Comparison of ENCODE assay signal across 1 cellular context in the genomic region with DNA sequence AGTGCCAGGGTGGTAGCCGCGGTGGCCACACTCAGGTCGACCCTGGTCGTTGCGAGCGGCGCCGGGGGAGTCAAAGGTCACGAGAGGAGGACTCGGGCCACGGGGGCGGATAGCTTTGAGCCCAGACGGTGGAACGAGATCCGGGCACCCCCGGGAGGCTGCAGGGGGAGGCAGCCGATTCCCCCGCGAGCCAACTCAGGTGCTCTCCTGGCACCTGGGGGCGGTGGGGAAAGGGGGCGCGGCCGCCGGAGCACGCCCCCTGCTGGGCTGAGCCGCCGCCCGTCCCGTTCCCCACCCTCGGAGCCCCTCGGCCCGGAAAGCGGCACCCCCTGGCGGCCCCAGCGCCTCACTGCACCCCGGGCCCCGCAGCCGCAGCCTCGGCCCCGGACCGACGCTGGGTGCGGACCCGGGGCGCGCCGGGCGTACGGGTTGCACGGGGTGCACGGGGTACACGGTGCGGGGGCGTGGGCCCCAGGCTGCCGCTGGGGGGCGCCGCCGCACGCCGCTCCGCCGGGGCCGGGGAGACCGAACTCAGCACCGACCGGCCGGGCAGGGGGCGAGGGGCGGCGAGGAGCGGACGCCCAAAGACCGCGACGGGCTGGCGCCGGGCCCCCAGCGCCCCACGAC.
A peak's percentile ranks its signal among the peaks of the same experiment; 100 is the strongest.
TF ChIP-seq lines count a peak whose summit lies in the region.

No MANE protein-coding gene starts in this region.

TF ChIP-seq in HepG2, 621 proteins besides CTCF, POLR2A, EP300 and RAD21 (continued from another document and continues in another):
- TF ChIP-seq, protein P1, sequence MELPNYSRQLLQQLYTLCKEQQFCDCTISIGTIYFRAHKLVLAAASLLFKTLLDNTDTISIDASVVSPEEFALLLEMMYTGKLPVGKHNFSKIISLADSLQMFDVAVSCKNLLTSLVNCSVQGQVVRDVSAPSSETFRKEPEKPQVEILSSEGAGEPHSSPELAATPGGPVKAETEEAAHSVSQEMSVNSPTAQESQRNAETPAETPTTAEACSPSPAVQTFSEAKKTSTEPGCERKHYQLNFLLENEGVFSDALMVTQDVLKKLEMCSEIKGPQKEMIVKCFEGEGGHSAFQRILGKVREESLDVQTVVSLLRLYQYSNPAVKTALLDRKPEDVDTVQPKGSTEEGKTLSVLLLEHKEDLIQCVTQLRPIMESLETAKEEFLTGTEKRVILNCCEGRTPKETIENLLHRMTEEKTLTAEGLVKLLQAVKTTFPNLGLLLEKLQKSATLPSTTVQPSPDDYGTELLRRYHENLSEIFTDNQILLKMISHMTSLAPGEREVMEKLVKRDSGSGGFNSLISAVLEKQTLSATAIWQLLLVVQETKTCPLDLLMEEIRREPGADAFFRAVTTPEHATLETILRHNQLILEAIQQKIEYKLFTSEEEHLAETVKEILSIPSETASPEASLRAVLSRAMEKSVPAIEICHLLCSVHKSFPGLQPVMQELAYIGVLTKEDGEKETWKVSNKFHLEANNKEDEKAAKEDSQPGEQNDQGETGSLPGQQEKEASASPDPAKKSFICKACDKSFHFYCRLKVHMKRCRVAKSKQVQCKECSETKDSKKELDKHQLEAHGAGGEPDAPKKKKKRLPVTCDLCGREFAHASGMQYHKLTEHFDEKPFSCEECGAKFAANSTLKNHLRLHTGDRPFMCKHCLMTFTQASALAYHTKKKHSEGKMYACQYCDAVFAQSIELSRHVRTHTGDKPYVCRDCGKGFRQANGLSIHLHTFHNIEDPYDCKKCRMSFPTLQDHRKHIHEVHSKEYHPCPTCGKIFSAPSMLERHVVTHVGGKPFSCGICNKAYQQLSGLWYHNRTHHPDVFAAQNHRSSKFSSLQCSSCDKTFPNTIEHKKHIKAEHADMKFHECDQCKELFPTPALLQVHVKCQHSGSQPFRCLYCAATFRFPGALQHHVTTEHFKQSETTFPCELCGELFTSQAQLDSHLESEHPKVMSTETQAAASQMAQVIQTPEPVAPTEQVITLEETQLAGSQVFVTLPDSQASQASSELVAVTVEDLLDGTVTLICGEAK (IDR thresholded peaks at IDR 0.05): no peak
- TF ChIP-seq, protein P1 (CRISPR knock-in tag; IDR thresholded peaks at IDR 0.05): no peak
- TF ChIP-seq MED8 (CRISPR knock-in tag; IDR thresholded peaks at IDR 0.05; ENCODE audit: insufficient replicate concordance): no peak
- no peak for TF ChIP-seq NR2F2 (IDR thresholded peaks at IDR 0.05; ENCODE audit: borderline replicate concordance, low read depth)
- TF ChIP-seq, protein P2, sequence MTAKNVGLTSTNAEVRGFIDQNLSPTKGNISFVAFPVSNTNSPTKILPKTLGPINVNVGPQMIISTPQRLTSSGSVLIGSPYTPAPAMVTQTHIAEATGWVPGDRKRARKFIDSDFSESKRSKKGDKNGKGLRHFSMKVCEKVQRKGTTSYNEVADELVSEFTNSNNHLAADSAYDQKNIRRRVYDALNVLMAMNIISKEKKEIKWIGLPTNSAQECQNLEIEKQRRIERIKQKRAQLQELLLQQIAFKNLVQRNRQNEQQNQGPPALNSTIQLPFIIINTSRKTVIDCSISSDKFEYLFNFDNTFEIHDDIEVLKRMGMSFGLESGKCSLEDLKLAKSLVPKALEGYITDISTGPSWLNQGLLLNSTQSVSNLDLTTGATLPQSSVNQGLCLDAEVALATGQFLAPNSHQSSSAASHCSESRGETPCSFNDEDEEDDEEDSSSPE (CRISPR knock-in tag; IDR thresholded peaks at IDR 0.05): no peak
- no peak for TF ChIP-seq KDM4B (CRISPR knock-in tag; IDR thresholded peaks at IDR 0.05)
- TF ChIP-seq TCF7 (IDR thresholded peaks at IDR 0.05; ENCODE audit: low read depth): no peak
- TF ChIP-seq, protein P3, sequence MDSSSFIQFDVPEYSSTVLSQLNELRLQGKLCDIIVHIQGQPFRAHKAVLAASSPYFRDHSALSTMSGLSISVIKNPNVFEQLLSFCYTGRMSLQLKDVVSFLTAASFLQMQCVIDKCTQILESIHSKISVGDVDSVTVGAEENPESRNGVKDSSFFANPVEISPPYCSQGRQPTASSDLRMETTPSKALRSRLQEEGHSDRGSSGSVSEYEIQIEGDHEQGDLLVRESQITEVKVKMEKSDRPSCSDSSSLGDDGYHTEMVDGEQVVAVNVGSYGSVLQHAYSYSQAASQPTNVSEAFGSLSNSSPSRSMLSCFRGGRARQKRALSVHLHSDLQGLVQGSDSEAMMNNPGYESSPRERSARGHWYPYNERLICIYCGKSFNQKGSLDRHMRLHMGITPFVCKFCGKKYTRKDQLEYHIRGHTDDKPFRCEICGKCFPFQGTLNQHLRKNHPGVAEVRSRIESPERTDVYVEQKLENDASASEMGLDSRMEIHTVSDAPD (CRISPR knock-in tag; IDR thresholded peaks at IDR 0.05): no peak
- TF ChIP-seq, protein P4, sequence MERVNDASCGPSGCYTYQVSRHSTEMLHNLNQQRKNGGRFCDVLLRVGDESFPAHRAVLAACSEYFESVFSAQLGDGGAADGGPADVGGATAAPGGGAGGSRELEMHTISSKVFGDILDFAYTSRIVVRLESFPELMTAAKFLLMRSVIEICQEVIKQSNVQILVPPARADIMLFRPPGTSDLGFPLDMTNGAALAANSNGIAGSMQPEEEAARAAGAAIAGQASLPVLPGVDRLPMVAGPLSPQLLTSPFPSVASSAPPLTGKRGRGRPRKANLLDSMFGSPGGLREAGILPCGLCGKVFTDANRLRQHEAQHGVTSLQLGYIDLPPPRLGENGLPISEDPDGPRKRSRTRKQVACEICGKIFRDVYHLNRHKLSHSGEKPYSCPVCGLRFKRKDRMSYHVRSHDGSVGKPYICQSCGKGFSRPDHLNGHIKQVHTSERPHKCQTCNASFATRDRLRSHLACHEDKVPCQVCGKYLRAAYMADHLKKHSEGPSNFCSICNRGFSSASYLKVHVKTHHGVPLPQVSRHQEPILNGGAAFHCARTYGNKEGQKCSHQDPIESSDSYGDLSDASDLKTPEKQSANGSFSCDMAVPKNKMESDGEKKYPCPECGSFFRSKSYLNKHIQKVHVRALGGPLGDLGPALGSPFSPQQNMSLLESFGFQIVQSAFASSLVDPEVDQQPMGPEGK (CRISPR knock-in tag; IDR thresholded peaks at IDR 0.05): peak; percentile 76; the same call in 1 of the 2 replicates
- no peak for TF ChIP-seq SOX5 (CRISPR knock-in tag; IDR thresholded peaks at IDR 0.05; ENCODE audit: borderline replicate concordance)
- TF ChIP-seq SOX13 (IDR thresholded peaks at IDR 0.05): no peak
- peak in 1 of 2 experiments; percentile 14; a peak in 1 of 4 replicates for TF ChIP-seq SOX13 (CRISPR knock-in tag; conservative IDR thresholded peaks at IDR 0.05 in 1 of 2, IDR thresholded peaks at IDR 0.05 in 1 of 2)
- no peak for TF ChIP-seq ZNF549 (CRISPR knock-in tag; IDR thresholded peaks at IDR 0.05)
- TF ChIP-seq PHF20 (CRISPR knock-in tag; IDR thresholded peaks at IDR 0.05): no peak
- no peak for TF ChIP-seq KLF9 (CRISPR knock-in tag; IDR thresholded peaks at IDR 0.05; ENCODE audit: low read depth)
- TF ChIP-seq CBFB (CRISPR knock-in tag; IDR thresholded peaks at IDR 0.05): no peak
- no peak for TF ChIP-seq ZNF292 (CRISPR knock-in tag; IDR thresholded peaks at IDR 0.05; ENCODE audit: borderline replicate concordance, low read depth)
- no peak for TF ChIP-seq GABPA (IDR thresholded peaks at IDR 0.05; ENCODE audit: low read depth, low read length)
- no peak for TF ChIP-seq GABPA (CRISPR knock-in tag; IDR thresholded peaks at IDR 0.05; ENCODE audit: low read depth)
- TF ChIP-seq ZNF296 (CRISPR knock-in tag; conservative IDR thresholded peaks at IDR 0.05): no peak
- TF ChIP-seq ZNF672 (CRISPR knock-in tag; IDR thresholded peaks at IDR 0.05): no peak
- TF ChIP-seq, protein P5, sequence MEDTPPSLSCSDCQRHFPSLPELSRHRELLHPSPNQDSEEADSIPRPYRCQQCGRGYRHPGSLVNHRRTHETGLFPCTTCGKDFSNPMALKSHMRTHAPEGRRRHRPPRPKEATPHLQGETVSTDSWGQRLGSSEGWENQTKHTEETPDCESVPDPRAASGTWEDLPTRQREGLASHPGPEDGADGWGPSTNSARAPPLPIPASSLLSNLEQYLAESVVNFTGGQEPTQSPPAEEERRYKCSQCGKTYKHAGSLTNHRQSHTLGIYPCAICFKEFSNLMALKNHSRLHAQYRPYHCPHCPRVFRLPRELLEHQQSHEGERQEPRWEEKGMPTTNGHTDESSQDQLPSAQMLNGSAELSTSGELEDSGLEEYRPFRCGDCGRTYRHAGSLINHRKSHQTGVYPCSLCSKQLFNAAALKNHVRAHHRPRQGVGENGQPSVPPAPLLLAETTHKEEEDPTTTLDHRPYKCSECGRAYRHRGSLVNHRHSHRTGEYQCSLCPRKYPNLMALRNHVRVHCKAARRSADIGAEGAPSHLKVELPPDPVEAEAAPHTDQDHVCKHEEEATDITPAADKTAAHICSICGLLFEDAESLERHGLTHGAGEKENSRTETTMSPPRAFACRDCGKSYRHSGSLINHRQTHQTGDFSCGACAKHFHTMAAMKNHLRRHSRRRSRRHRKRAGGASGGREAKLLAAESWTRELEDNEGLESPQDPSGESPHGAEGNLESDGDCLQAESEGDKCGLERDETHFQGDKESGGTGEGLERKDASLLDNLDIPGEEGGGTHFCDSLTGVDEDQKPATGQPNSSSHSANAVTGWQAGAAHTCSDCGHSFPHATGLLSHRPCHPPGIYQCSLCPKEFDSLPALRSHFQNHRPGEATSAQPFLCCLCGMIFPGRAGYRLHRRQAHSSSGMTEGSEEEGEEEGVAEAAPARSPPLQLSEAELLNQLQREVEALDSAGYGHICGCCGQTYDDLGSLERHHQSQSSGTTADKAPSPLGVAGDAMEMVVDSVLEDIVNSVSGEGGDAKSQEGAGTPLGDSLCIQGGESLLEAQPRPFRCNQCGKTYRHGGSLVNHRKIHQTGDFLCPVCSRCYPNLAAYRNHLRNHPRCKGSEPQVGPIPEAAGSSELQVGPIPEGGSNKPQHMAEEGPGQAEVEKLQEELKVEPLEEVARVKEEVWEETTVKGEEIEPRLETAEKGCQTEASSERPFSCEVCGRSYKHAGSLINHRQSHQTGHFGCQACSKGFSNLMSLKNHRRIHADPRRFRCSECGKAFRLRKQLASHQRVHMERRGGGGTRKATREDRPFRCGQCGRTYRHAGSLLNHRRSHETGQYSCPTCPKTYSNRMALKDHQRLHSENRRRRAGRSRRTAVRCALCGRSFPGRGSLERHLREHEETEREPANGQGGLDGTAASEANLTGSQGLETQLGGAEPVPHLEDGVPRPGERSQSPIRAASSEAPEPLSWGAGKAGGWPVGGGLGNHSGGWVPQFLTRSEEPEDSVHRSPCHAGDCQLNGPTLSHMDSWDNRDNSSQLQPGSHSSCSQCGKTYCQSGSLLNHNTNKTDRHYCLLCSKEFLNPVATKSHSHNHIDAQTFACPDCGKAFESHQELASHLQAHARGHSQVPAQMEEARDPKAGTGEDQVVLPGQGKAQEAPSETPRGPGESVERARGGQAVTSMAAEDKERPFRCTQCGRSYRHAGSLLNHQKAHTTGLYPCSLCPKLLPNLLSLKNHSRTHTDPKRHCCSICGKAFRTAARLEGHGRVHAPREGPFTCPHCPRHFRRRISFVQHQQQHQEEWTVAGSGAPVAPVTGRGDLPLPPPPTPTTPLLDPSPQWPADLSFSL (CRISPR knock-in tag; IDR thresholded peaks at IDR 0.05): no peak
- TF ChIP-seq, protein P6, sequence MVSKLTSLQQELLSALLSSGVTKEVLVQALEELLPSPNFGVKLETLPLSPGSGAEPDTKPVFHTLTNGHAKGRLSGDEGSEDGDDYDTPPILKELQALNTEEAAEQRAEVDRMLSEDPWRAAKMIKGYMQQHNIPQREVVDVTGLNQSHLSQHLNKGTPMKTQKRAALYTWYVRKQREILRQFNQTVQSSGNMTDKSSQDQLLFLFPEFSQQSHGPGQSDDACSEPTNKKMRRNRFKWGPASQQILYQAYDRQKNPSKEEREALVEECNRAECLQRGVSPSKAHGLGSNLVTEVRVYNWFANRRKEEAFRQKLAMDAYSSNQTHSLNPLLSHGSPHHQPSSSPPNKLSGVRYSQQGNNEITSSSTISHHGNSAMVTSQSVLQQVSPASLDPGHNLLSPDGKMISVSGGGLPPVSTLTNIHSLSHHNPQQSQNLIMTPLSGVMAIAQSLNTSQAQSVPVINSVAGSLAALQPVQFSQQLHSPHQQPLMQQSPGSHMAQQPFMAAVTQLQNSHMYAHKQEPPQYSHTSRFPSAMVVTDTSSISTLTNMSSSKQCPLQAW (CRISPR knock-in tag; IDR thresholded peaks at IDR 0.05): no peak
- TF ChIP-seq ZFP41 (CRISPR knock-in tag; IDR thresholded peaks at IDR 0.05; ENCODE audit: borderline replicate concordance): no peak
- TF ChIP-seq CENPX (CRISPR knock-in tag; IDR thresholded peaks at IDR 0.05): no peak
- TF ChIP-seq SP140L (CRISPR knock-in tag; IDR thresholded peaks at IDR 0.05; ENCODE audit: borderline replicate concordance): no peak
- TF ChIP-seq, protein P7, sequence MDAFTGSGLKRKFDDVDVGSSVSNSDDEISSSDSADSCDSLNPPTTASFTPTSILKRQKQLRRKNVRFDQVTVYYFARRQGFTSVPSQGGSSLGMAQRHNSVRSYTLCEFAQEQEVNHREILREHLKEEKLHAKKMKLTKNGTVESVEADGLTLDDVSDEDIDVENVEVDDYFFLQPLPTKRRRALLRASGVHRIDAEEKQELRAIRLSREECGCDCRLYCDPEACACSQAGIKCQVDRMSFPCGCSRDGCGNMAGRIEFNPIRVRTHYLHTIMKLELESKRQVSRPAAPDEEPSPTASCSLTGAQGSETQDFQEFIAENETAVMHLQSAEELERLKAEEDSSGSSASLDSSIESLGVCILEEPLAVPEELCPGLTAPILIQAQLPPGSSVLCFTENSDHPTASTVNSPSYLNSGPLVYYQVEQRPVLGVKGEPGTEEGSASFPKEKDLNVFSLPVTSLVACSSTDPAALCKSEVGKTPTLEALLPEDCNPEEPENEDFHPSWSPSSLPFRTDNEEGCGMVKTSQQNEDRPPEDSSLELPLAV (CRISPR knock-in tag; conservative IDR thresholded peaks at IDR 0.05; ENCODE audit: low read depth): no peak
- TF ChIP-seq HNF4A (CRISPR knock-in tag; IDR thresholded peaks at IDR 0.05): no peak
- TF ChIP-seq KDM2A (CRISPR knock-in tag; IDR thresholded peaks at IDR 0.05; ENCODE audit: borderline replicate concordance, low read depth): peak; percentile 34; the same call in 1 of the 2 replicates
